ENCODE assay signal across 3 cellular contexts in genomic region chr15:94032571-94032970, GRCh38.
"Had no signal": no experiment of that assay in that cellular context is flagged by ENCODE, and none has a peak within 500 bp of the region (broad histone marks: within the 10 kb centered on the region; RNA-seq: fewer than 3 reads in every experiment).

No MANE protein-coding gene starts in this region.

- H3K4me3 ChIP-seq: GM12878 had no signal

- ATAC-seq: GM12878 had no signal

- DNase-seq: GDM1, GF-D8 had no signal
